ENCODE assay signal across 12 cellular contexts in the genomic region with DNA sequence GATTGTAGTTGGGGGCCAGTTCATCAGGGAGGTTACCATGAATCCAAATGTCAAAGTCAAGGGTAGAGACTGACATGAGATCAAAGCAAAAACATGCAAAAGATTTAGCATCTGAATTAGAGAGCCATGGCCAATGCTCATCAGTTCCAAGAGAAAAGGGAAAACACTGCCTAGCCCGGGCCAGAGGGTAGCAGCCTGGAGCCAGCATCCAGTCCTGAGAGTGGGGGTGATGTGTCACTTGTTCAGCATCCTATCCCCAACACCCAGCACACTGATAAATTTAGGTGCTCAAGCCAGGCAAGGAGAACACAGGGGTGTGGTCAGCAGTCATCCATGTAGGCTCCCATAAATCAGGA.
"Had no signal": no experiment of that assay in that cellular context is flagged by ENCODE, and none has a peak within 500 bp of the region (broad histone marks: within the 10 kb centered on the region; RNA-seq: fewer than 3 reads in every experiment).

No MANE protein-coding gene starts in this region.

- H3K4me3 ChIP-seq: breast epithelium, gastrocnemius medialis, pancreas, right atrium auricular region had no signal

- H3K36me3 ChIP-seq: breast epithelium, gastrocnemius medialis, pancreas, right atrium auricular region had no signal

- DNase-seq: activated naive CD4-positive, alpha-beta T cell treated with anti-CD3 and anti-CD28 coated beads, Interleukin-2, amount 10 ng/mL, durations not matched to agents 7 days and 5 days; gastrocnemius medialis; mesendoderm; nephron progenitor cell; pancreas; small intestine; substantia nigra; T-helper 9 cell had no signal

- H3K27ac ChIP-seq: gastrocnemius medialis, right atrium auricular region, VCaP had no signal

- H3K27me3 ChIP-seq: breast epithelium, gastrocnemius medialis, pancreas, right atrium auricular region had no signal

- FAIRE-seq: colon, pancreas, small intestine had no signal

- H3K9me3 ChIP-seq: breast epithelium, gastrocnemius medialis, pancreas, right atrium auricular region had no signal
